Comparison of ENCODE assay signal across 18 cellular contexts in the genomic region with DNA sequence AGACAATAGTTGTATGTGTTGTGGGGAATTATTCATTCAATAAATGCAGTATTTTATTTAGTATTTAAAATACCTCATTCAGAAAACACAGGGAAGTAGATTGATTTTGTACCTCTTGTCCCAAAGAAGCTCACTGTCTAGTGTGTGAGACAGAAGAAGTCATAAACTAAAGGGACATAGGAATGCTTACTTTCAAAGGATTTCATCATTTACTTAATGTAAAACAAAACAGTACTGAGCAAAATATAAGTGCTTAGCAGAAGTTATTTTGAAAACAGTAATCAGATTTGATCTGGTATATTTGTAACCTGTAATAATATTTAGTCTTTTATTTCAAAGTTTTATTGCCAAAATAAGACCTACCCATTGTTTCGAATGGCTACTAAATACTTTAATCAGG.
"Had no signal": no experiment of that assay in that cellular context is flagged by ENCODE, and none has a peak within 500 bp of the region (broad histone marks: within the 10 kb centered on the region; RNA-seq: fewer than 3 reads in every experiment).

No MANE protein-coding gene starts in this region.

- ATAC-seq: Panc1, PC-3, SK-N-SH treated with all-trans-retinoic acid at 6 μM for 48 hours had no signal

- DNase-seq: KBM-7; MV-4-11; NCI-H1048; NCI-H1105; NCI-H1417; NCI-H1436 treated with DMSO at 0.1 percent for 48 hours; NCI-H1694; NCI-H187 treated with DMSO at 0.1 percent for 48 hours; NCI-H2029 treated with DMSO at 0.1 percent for 48 hours; NCI-H2171 treated with DMSO at 0.1 percent for 48 hours; NCI-H524; NCI-H526 treated with DMSO at 0.1 percent for 48 hours; NCI-H748 treated with DMSO at 0.1 percent for 48 hours; NK-92 treated with Interleukin-12 subunit alpha and Interleukin-12 subunit beta, amount 100 ng/mL, for 24 hours; PC-3; SHP77 had no signal
